Comparison of ENCODE assay signal across 1 cellular context in the genomic region with DNA sequence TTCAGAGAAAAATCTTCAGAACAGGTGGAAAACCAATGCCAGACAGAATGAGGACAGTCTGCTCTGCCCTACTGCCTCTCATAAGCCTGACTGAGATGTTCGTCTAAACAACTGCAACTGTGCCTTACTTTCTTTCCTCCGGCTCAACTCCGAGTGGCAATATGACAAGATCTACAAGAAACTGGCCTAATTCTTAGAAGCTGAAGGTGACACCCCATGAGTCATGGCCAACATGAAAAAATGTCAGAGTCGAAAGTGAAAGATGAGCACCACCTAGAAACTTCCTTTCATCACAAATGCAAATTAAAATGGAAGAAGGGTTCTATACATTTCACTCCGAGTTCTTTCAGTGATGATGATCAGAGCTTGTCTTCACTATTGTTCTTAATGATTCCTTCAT.
TF ChIP-seq lines count a peak whose summit lies in the region.

No MANE protein-coding gene starts in this region.

TF ChIP-seq in K562, 482 proteins besides CTCF, POLR2A, EP300 and RAD21 (continued from another document):
- TF ChIP-seq, protein P1, sequence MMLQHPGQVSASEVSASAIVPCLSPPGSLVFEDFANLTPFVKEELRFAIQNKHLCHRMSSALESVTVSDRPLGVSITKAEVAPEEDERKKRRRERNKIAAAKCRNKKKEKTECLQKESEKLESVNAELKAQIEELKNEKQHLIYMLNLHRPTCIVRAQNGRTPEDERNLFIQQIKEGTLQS (IDR thresholded peaks at IDR 0.05) = peak; percentile 95
- TF ChIP-seq, protein P1 (CRISPR knock-in tag; conservative IDR thresholded peaks at IDR 0.05) = peak; percentile 68; the same call in 1 of the 2 replicates
- TF ChIP-seq, protein P2, sequence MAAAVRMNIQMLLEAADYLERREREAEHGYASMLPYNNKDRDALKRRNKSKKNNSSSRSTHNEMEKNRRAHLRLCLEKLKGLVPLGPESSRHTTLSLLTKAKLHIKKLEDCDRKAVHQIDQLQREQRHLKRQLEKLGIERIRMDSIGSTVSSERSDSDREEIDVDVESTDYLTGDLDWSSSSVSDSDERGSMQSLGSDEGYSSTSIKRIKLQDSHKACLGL (CRISPR knock-in tag; IDR thresholded peaks at IDR 0.05; ENCODE audit: borderline replicate concordance, poor library complexity, severe bottlenecking) = no peak
- TF ChIP-seq NFE2 (IDR thresholded peaks at IDR 0.05; ENCODE audit: low read depth) (0 out of 2 replicates have a peak, but pooled peaks have one; percentile 19), CTBP1 (IDR thresholded peaks at IDR 0.05; ENCODE audit: borderline replicate concordance) (peak; percentile 23; the same call in 1 of the 2 replicates), STAT5A (IDR thresholded peaks at IDR 0.05; ENCODE audit: borderline replicate concordance, low read length) (peak; percentile 86), HDAC3 (IDR thresholded peaks at IDR 0.05; ENCODE audit: borderline replicate concordance, partially characterized antibody) (peak; percentile 23), RCOR1 (IDR thresholded peaks at IDR 0.05; ENCODE audit: borderline replicate concordance in 1 of 2, low read depth in 2 of 2, low read length in 2 of 2) (peak in 1 of 2 experiments; percentile 43; a peak in 1 of 4 replicates), ZNF589 (CRISPR knock-in tag; IDR thresholded peaks at IDR 0.05; ENCODE audit: low read depth) (0 out of 2 replicates have a peak, but pooled peaks have one; percentile 13), GABPA (tag; conservative IDR thresholded peaks at IDR 0.05; ENCODE audit: low read depth) (0 out of 2 replicates have a peak, but pooled peaks have one; percentile 21), ESRRA (IDR thresholded peaks at IDR 0.05; ENCODE audit: borderline replicate concordance, low read depth) (peak; percentile 94), SMARCC2 (IDR thresholded peaks at IDR 0.05; ENCODE audit: low read depth) (0 out of 2 replicates have a peak, but pooled peaks have one; percentile 30), TRIM28 (IDR thresholded peaks at IDR 0.05) (no peak), KDM2B (CRISPR knock-in tag; IDR thresholded peaks at IDR 0.05) (0 out of 2 replicates have a peak, but pooled peaks have one; percentile 24), NR2C1 (IDR thresholded peaks at IDR 0.05) (no peak), NR2C1 (tag; IDR thresholded peaks at IDR 0.05) (peak; percentile 49; the same call in 1 of the 2 replicates), CREM (IDR thresholded peaks at IDR 0.05; ENCODE audit: low read depth) (0 out of 2 replicates have a peak, but pooled peaks have one; percentile 17), ZKSCAN3 (CRISPR knock-in tag; IDR thresholded peaks at IDR 0.05) (no peak), JUNB (CRISPR knock-in tag; conservative IDR thresholded peaks at IDR 0.05) (no peak; the same call in 1 of the 2 replicates), TAF9B (IDR thresholded peaks at IDR 0.05; ENCODE audit: partially characterized antibody) (peak; percentile 67), L3MBTL2 (IDR thresholded peaks at IDR 0.05) (peak; percentile 32; the same call in 1 of the 2 replicates)
- TF ChIP-seq, protein P3, sequence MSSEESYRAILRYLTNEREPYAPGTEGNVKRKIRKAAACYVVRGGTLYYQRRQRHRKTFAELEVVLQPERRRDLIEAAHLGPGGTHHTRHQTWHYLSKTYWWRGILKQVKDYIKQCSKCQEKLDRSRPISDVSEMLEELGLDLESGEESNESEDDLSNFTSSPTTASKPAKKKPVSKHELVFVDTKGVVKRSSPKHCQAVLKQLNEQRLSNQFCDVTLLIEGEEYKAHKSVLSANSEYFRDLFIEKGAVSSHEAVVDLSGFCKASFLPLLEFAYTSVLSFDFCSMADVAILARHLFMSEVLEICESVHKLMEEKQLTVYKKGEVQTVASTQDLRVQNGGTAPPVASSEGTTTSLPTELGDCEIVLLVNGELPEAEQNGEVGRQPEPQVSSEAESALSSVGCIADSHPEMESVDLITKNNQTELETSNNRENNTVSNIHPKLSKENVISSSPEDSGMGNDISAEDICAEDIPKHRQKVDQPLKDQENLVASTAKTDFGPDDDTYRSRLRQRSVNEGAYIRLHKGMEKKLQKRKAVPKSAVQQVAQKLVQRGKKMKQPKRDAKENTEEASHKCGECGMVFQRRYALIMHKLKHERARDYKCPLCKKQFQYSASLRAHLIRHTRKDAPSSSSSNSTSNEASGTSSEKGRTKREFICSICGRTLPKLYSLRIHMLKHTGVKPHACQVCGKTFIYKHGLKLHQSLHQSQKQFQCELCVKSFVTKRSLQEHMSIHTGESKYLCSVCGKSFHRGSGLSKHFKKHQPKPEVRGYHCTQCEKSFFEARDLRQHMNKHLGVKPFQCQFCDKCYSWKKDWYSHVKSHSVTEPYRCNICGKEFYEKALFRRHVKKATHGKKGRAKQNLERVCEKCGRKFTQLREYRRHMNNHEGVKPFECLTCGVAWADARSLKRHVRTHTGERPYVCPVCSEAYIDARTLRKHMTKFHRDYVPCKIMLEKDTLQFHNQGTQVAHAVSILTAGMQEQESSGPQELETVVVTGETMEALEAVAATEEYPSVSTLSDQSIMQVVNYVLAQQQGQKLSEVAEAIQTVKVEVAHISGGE (CRISPR knock-in tag; IDR thresholded peaks at IDR 0.05) = peak in 1 of 3 experiments; percentile 66; a peak in 1 of 6 replicates
- TF ChIP-seq, protein P4, sequence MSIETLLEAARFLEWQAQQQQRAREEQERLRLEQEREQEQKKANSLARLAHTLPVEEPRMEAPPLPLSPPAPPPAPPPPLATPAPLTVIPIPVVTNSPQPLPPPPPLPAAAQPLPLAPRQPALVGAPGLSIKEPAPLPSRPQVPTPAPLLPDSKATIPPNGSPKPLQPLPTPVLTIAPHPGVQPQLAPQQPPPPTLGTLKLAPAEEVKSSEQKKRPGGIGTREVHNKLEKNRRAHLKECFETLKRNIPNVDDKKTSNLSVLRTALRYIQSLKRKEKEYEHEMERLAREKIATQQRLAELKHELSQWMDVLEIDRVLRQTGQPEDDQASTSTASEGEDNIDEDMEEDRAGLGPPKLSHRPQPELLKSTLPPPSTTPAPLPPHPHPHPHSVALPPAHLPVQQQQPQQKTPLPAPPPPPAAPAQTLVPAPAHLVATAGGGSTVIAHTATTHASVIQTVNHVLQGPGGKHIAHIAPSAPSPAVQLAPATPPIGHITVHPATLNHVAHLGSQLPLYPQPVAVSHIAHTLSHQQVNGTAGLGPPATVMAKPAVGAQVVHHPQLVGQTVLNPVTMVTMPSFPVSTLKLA (conservative IDR thresholded peaks at IDR 0.05) = 0 out of 4 replicates have a peak, but pooled peaks of 1 of the 2 experiments have one; percentile 55
TF ChIP-seq in K562: peak in this region for 55.
